ENCODE assay signal across 8 cellular contexts in genomic region chr1:171434717-171435346, GRCh38. TPM values are rescaled to one million over a fixed set of nuclear protein-coding genes. Genes with fewer than 3 reads are reported as not detected.
A peak's percentile ranks its signal among the peaks of the same experiment; 100 is the strongest.
DNase-seq lines count a peak whose midpoint lies in the region; ATAC-seq and TF ChIP-seq lines count a peak whose summit lies in the region.

No MANE protein-coding gene starts in this region.

- H3K9me3 Mint-ChIP-seq in WTC11 = peaks cover 7% of the 10 kb centered on the region

- H3K27ac ChIP-seq in gastroesophageal sphincter (peak overlapping the region in 3 of 4 donors; percentile 57 to 68 (median 67)), upper lobe of left lung (peak overlapping the region; percentile 35 to 59 (median 46))

- peak overlapping the region in 1 of 2 donors; percentile 6 for H3K4me3 ChIP-seq in gastroesophageal sphincter
- H3K4me3 ChIP-seq in upper lobe of left lung = peak overlapping the region in 2 of 4 donors; percentile 7 to 11

- no peaks in the 10 kb centered on the region for H3K36me3 ChIP-seq in gastroesophageal sphincter
- H3K36me3 ChIP-seq in upper lobe of left lung = no peaks in the 10 kb centered on the region

- POLR2A ChIA-PET in WTC11 (lab: Charles Lee) = no interaction called here

- H3K27me3 ChIP-seq in gastroesophageal sphincter (no peaks in the 10 kb centered on the region), upper lobe of left lung (no peaks in the 10 kb centered on the region)

- 17 to 33% methylated on average over 4 to 7 of the region's 9 CpGs for WGBS in gastroesophageal sphincter (ENCODE audit: low coverage in 1 of 2), 2 donors
- 34 to 40% methylated on average over 9 of the region's 9 CpGs for WGBS in upper lobe of left lung, 2 donors

- H3K27ac Mint-ChIP-seq in WTC11 = peak overlapping the region; percentile 38

- H3K9me3 ChIP-seq in gastroesophageal sphincter = no peaks in the 10 kb centered on the region
- no peaks in the 10 kb centered on the region for H3K9me3 ChIP-seq in upper lobe of left lung

- ATAC-seq in WTC11 (no peak), gastroesophageal sphincter (peak; percentile 74), upper lobe of left lung (ENCODE audit: low FRiP score in 2 of 2) (peak in 1 of 2 donors; percentile 76)

- peaks cover 4% of the 10 kb centered on the region for H3K27me3 Mint-ChIP-seq in WTC11 (ENCODE audit: low read depth)

- TF ChIP-seq CTCF in WTC11 (IDR thresholded peaks at IDR 0.05) = no peak
- no peak for TF ChIP-seq CTCF in gastroesophageal sphincter (IDR thresholded peaks at IDR 0.05)
- TF ChIP-seq CTCF in upper lobe of left lung (IDR thresholded peaks at IDR 0.05) = no peak

- CTCF ChIA-PET in WTC11 (lab: Charles Lee) = no interaction called here

- DNase-seq in stimulated activated CD4-positive, alpha-beta T cell treated with anti-CD3 and anti-CD28 coated beads, Interleukin-2, amount 100 ng/mL, for 4 hours (ENCODE audit: low read depth) = peak; percentile 5
- no peak for DNase-seq in stimulated activated CD4-positive, alpha-beta T cell treated with anti-CD3 and anti-CD28 coated beads, Interleukin-4, amount 100 ng/mL, for 1 hour
- no peak for DNase-seq in WTC11 (ENCODE audit: low spot score)
- DNase-seq in upper lobe of left lung = peak in 1 of 2 donors; percentile 28
- DNase-seq in NCI-H1092 treated with DMSO at 0.1 percent for 48 hours (lab: John Stamatoyannopoulos, UW) = no peak
- no peak for DNase-seq in mesenteric fat pad (ENCODE audit: low spot score)
- no peak for DNase-seq in NCI-H524 (lab: John Stamatoyannopoulos, UW)

- no peak for TF ChIP-seq POLR2A in gastroesophageal sphincter (IDR thresholded peaks at IDR 0.05)
- no peak for TF ChIP-seq POLR2A in upper lobe of left lung (IDR thresholded peaks at IDR 0.05)

- peaks cover 64% of the 10 kb centered on the region for H3K4me1 Mint-ChIP-seq in WTC11

- H3K4me1 ChIP-seq in gastroesophageal sphincter = peaks cover 0 to 6% (median 0%) of the 10 kb centered on the region in 3 donors
- peaks cover 5 to 10% (median 8%) of the 10 kb centered on the region in 4 donors for H3K4me1 ChIP-seq in upper lobe of left lung

- peaks cover 8% of the 10 kb centered on the region for H3K36me3 Mint-ChIP-seq in WTC11

- no peak overlapping the region for H3K4me3 Mint-ChIP-seq in WTC11

- TF ChIP-seq EP300 in gastroesophageal sphincter (IDR thresholded peaks at IDR 0.05) = no peak
- TF ChIP-seq EP300 in upper lobe of left lung (IDR thresholded peaks at IDR 0.05) = no peak

TF ChIP-seq in WTC11, 78 proteins besides CTCF, POLR2A, EP300 and RAD21:
- no peak for TF ChIP-seq SP1 (CRISPR knock-in tag; conservative IDR thresholded peaks at IDR 0.05)

RNA-seq across cellular contexts. Expression of gene PRRC2C, which starts 50.5 kb away (rescaled TPM):
- total RNA-seq in WTC11 (2021) = 199 to 236 TPM (median 203 TPM) in 3 replicates
- 10 to 100 TPM; 52.0 to 79.2 (median 74.4) TPM for total RNA-seq in gastroesophageal sphincter
- 100 to 1,000 TPM in 4 of 6 donors, 10 to 100 TPM in 2; 92.8 to 131 (median 112) TPM for total RNA-seq in upper lobe of left lung
- 139 TPM for total RNA-seq in mesenteric fat pad
